8 cellular contexts compared by ENCODE assay signal in the genomic region with DNA sequence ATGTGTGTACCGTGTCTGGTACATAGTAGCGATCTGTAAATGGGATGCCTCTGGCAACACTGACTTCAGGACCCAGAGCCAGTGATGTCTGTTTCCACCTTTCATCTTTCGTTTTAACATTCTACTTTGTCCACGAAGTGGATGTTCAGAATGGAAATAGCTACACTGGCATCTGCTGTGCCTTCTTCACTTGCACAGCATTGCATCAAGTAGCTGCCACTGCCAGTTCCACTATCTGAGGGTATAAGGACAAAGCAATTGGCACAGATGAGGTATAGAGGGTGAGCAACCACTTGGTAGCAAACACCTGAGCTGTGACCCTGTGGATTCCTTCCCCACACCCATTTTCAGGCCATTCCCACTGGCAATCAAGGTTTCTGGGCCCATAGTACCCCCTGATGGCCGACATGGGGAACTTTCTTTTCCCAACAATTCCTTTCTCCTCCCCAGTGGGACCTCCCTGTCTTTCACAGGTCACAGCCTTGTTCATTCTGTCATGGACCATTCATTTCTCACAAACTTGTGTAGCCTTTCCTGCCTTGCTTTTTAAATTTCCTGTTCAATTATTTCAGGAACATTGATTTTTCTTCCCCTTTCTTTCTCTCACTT. TPM values are rescaled to one million over a fixed set of nuclear protein-coding genes. Genes with fewer than 3 reads are reported as not detected.
DNase-seq lines count a peak whose midpoint lies in the region; TF ChIP-seq lines count a peak whose summit lies in the region.

No MANE protein-coding gene starts in this region.

- H3K27ac ChIP-seq in OCI-LY3 (ENCODE audit: low read length) (no peak overlapping the region), esophagus muscularis mucosa (replicated peaks in 1 of 4) (no peak overlapping the region), parathyroid adenoma (no peak overlapping the region), caudate nucleus (ENCODE audit: low read depth, low read length) (no peak overlapping the region)

- DNase-seq in EL, result peak; percentile 24
- DNase-seq in esophagus muscularis mucosa (ENCODE audit: extremely low spot score), result no peak
- DNase-seq in caudate nucleus (lab: John Stamatoyannopoulos, UW), result no peak
- DNase-seq in COR-L47 (lab: John Stamatoyannopoulos, UW), result no peak
- no peak for DNase-seq in MV-4-11 (lab: John Stamatoyannopoulos, UW)
- no peak for DNase-seq in GOT3 (lab: John Stamatoyannopoulos, UW)

- H3K36me3 ChIP-seq in OCI-LY3 (replicated peaks; ENCODE audit: low read depth, low read length) (no peaks in the 10 kb centered on the region), esophagus muscularis mucosa (no peaks in the 10 kb centered on the region), parathyroid adenoma (ENCODE audit: control insufficient read depth, insufficient read depth, low read length) (no peaks in the 10 kb centered on the region)

- H3K27me3 ChIP-seq in OCI-LY3 (ENCODE audit: low read depth, low read length) (no peaks in the 10 kb centered on the region), esophagus muscularis mucosa (peaks cover 0 to 26% (median 0%) of the 10 kb centered on the region in 4 donors), parathyroid adenoma (ENCODE audit: control insufficient read depth, insufficient read depth, low read length) (no peaks in the 10 kb centered on the region)

- H2AFZ ChIP-seq in OCI-LY3 (ENCODE audit: low read depth, low read length) (no peak overlapping the region), parathyroid adenoma (no peak overlapping the region)

- no peak overlapping the region for H3K9ac ChIP-seq in OCI-LY3 (ENCODE audit: low read length)
- H3K9ac ChIP-seq in parathyroid adenoma, result no peak overlapping the region

- intact Hi-C loops in esophagus muscularis mucosa (cut with DNase I), result loop anchor here (5.0 kb wide), 1 partner anchor 128 kb away; no protein-coding TSS in a partner anchor

- peak; percentile 27 for TF ChIP-seq CTCF in OCI-LY3 (IDR thresholded peaks at IDR 0.05; ENCODE audit: low read depth, low read length)
- TF ChIP-seq CTCF in esophagus muscularis mucosa (IDR thresholded peaks at IDR 0.05), result peak; percentile 34 to 52 (median 34)
- TF ChIP-seq CTCF in parathyroid adenoma (IDR thresholded peaks at IDR 0.05), result peak; percentile 52

- H3K4me3 ChIP-seq in OCI-LY3 (ENCODE audit: low read length) (no peak overlapping the region), esophagus muscularis mucosa (no peak overlapping the region), parathyroid adenoma (ENCODE audit: low read depth, low read length) (peak overlapping the region; percentile 6)

- H3K79me2 ChIP-seq in OCI-LY3 (ENCODE audit: low read length) (no peaks in the 10 kb centered on the region), parathyroid adenoma (no peaks in the 10 kb centered on the region)

- H3K4me2 ChIP-seq in OCI-LY3 (ENCODE audit: low read length) (no peak overlapping the region), parathyroid adenoma (ENCODE audit: low read length) (peak overlapping the region; percentile 64)

- no peak for TF ChIP-seq EP300 in esophagus muscularis mucosa (IDR thresholded peaks at IDR 0.05)

- no peaks in the 10 kb centered on the region for H4K20me1 ChIP-seq in OCI-LY3 (ENCODE audit: insufficient read depth, low read length)

- WGBS in esophagus muscularis mucosa, result 50% methylated on average over 5 of the region's 5 CpGs

- H3K4me1 ChIP-seq in OCI-LY3 (ENCODE audit: low read length), result no peaks in the 10 kb centered on the region
- peaks cover 11 to 30% (median 18%) of the 10 kb centered on the region in 4 donors for H3K4me1 ChIP-seq in esophagus muscularis mucosa
- H3K4me1 ChIP-seq in parathyroid adenoma, result no peaks in the 10 kb centered on the region

- H3K9me3 ChIP-seq in OCI-LY3 (ENCODE audit: insufficient read depth, low read length) (no peaks in the 10 kb centered on the region), esophagus muscularis mucosa (no peaks in the 10 kb centered on the region), parathyroid adenoma (ENCODE audit: control insufficient read depth, low read length) (no peaks in the 10 kb centered on the region)

- no peak for TF ChIP-seq POLR2A in esophagus muscularis mucosa (IDR thresholded peaks at IDR 0.05; ENCODE audit: low read depth)

RNA-seq across cellular contexts. Expression of a gene that starts 4.0 kb away (rescaled TPM):
- 100 to 1,000 TPM in 1 of 4 donors, 10 to 100 TPM in 3; 26.2 to 113 (median 50.4) TPM for total RNA-seq in esophagus muscularis mucosa
